34 cellular contexts compared by ENCODE assay signal in genomic region chr19:52710538-52710937, GRCh38.
"Had no signal": no experiment of that assay in that cellular context is flagged by ENCODE, and none has a peak within 500 bp of the region (broad histone marks: within the 10 kb centered on the region; RNA-seq: fewer than 3 reads in every experiment).

No MANE protein-coding gene starts in this region.

- H3K4me2 ChIP-seq: KMS-11 had no signal

- H3K27ac ChIP-seq: KMS-11 had no signal

- DNase-seq: Karpas-422, Kasumi-1, MG63, MM.1S, MV-4-11, NCI-H1048, NCI-H1092, NCI-H1092 treated with DMSO at 0.1 percent for 48 hours, NCI-H1105, NCI-H1105 treated with DMSO at 0.1 percent for 48 hours, NCI-H1417, NCI-H1417 treated with DMSO at 0.1 percent for 48 hours, NCI-H1436, NCI-H1436 treated with DMSO at 0.1 percent for 48 hours, NCI-H146, NCI-H1694, NCI-H1694 treated with DMSO at 0.1 percent for 48 hours, NCI-H187, NCI-H187 treated with DMSO at 0.1 percent for 48 hours, NCI-H1930, NCI-H2029, NCI-H2029 treated with DMSO at 0.1 percent for 48 hours, NCI-H2081, NCI-H2081 treated with DMSO at 0.1 percent for 48 hours, NCI-H2107, NCI-H2171, NCI-H2171 treated with DMSO at 0.1 percent for 48 hours, NCI-H2227 treated with DMSO at 0.1 percent for 48 hours, NCI-H226, NCI-H345, NCI-H446, NCI-H446 treated with DMSO at 0.1 percent for 48 hours, NCI-H510A had no signal

- H3K27me3 ChIP-seq: MG63 had no signal

- H3K4me3 ChIP-seq: MG63 had no signal

- H3K9ac ChIP-seq: KMS-11 had no signal
